10 cellular contexts compared by ENCODE assay signal in genomic region chr1:149916193-149916926, GRCh38. TPM values are rescaled to one million over a fixed set of nuclear protein-coding genes. Genes with fewer than 3 reads are reported as not detected.
A peak's percentile ranks its signal among the peaks of the same experiment; 100 is the strongest.
DNase-seq lines count a peak whose midpoint lies in the region; ATAC-seq and TF ChIP-seq lines count a peak whose summit lies in the region.
"Had no signal": no experiment of that assay in that cellular context is flagged by ENCODE, and none has a peak within 500 bp of the region (broad histone marks: within the 10 kb centered on the region; RNA-seq: fewer than 3 reads in every experiment).

No MANE protein-coding gene starts in this region.

- no peak for DNase-seq in CD4-positive, alpha-beta T cell
- DNase-seq in central memory CD8-positive, alpha-beta T cell (ENCODE audit: low spot score in 2 of 2), result no peak
- peak; percentile 26 for DNase-seq in nephron progenitor cell
- no peak for DNase-seq in OCI-M2 (lab: John Stamatoyannopoulos, UW; ENCODE audit: unreplicated experiment)
- no peak for DNase-seq in adrenal gland
- no peak for DNase-seq in SHP77 treated with DMSO at 0.1 percent for 48 hours (lab: John Stamatoyannopoulos, UW)
- DNase-seq: mammary epithelial cell; stimulated activated CD8-positive, alpha-beta memory T cell treated with anti-CD3 and anti-CD28 coated beads, Interleukin-4, amount 100 ng/mL, for 48 hours had no signal

- H3K36me3 Mint-ChIP-seq in CD4-positive, alpha-beta T cell (ENCODE audit: low read depth), result peaks cover under 1% of the 10 kb centered on the region
- peaks cover 5% of the 10 kb centered on the region for H3K36me3 Mint-ChIP-seq in central memory CD8-positive, alpha-beta T cell (ENCODE audit: insufficient read depth)
- peaks cover 27% of the 10 kb centered on the region for H3K36me3 Mint-ChIP-seq in nephron progenitor cell (ENCODE audit: low read depth)

- H3K27me3 ChIP-seq in CD4-positive, alpha-beta T cell (ENCODE audit: control insufficient read depth, insufficient read depth, low read length), result no peaks in the 10 kb centered on the region
- H3K27me3 ChIP-seq in adrenal gland, result no peaks in the 10 kb centered on the region

- intact Hi-C loops in CD4-positive, alpha-beta T cell (cut with DNase I, micrococcal nuclease), result no loop called here
- intact Hi-C loops in adrenal gland (cut with DNase I), result no loop called here

- H3K9me3 ChIP-seq in CD4-positive, alpha-beta T cell (ENCODE audit: control insufficient read depth, low read length), result no peaks in the 10 kb centered on the region
- H3K9me3 ChIP-seq in KOPT-K1 (ENCODE audit: insufficient read depth, low read length, poor library complexity, severe bottlenecking) (no peaks in the 10 kb centered on the region), adrenal gland (replicated peaks in 1 of 3) (no peaks in the 10 kb centered on the region)

- H3K4me3 ChIP-seq in adrenal gland, result peak overlapping the region in 1 of 4 donors; percentile 64

- peak; percentile 9 for ATAC-seq in CD4-positive, alpha-beta T cell (ENCODE audit: poor library complexity)
- no peak for ATAC-seq in central memory CD8-positive, alpha-beta T cell (replicated peaks; ENCODE audit: extremely low read depth, poor library complexity, severe bottlenecking)
- ATAC-seq in GM18873 (IDR thresholded peaks at IDR 0.05; ENCODE audit: low FRiP score, unreplicated experiment), result no peak

- TF ChIP-seq CTCF in CD4-positive, alpha-beta T cell (IDR thresholded peaks at IDR 0.05), result no peak
- TF ChIP-seq CTCF in nephron progenitor cell (IDR thresholded peaks at IDR 0.05) (no peak), adrenal gland (IDR thresholded peaks at IDR 0.05) (no peak)

- H3K4me1 Mint-ChIP-seq in CD4-positive, alpha-beta T cell (ENCODE audit: low read depth), result peaks cover 43% of the 10 kb centered on the region
- H3K4me1 Mint-ChIP-seq in central memory CD8-positive, alpha-beta T cell, result peaks cover 23% of the 10 kb centered on the region
- H3K4me1 Mint-ChIP-seq in nephron progenitor cell, result peaks cover 64% of the 10 kb centered on the region

- no peak for TF ChIP-seq POLR2A in adrenal gland (IDR thresholded peaks at IDR 0.05)

- peak overlapping the region; percentile 88 for H3K4me3 Mint-ChIP-seq in CD4-positive, alpha-beta T cell
- peak overlapping the region; percentile 80 for H3K4me3 Mint-ChIP-seq in central memory CD8-positive, alpha-beta T cell
- H3K4me3 Mint-ChIP-seq in nephron progenitor cell, result peak overlapping the region; percentile 81

- POLR2A ChIA-PET in CD4-positive, alpha-beta T cell (lab: Charles Lee), result interaction anchor here (0.7 to 4.2 kb wide), 6 partner anchors 8 to 73 kb away, joined by 3 to 47 read pairs (median 5); partner anchors contain the start of genes BOLA1 and SF3B4

- H3K27ac Mint-ChIP-seq in CD4-positive, alpha-beta T cell, result no peak overlapping the region
- H3K27ac Mint-ChIP-seq in central memory CD8-positive, alpha-beta T cell (ENCODE audit: low read depth), result peak overlapping the region; percentile 63
- peak overlapping the region; percentile 96 for H3K27ac Mint-ChIP-seq in nephron progenitor cell

- H3K27ac ChIP-seq in CD4-positive, alpha-beta T cell (ENCODE audit: low read depth, low read length), result no peak overlapping the region
- H3K27ac ChIP-seq in KOPT-K1 (ENCODE audit: low read depth, low read length, poor library complexity, severe bottlenecking), result peak overlapping the region; percentile 73
- H3K27ac ChIP-seq in adrenal gland, result peak overlapping the region in 1 of 5 donors; percentile 22

- H3K4me1 ChIP-seq in adrenal gland (replicated peaks in 1 of 2), result peaks cover 0 to 9% of the 10 kb centered on the region in 2 donors

- H3K27me3 Mint-ChIP-seq in CD4-positive, alpha-beta T cell, result no peaks in the 10 kb centered on the region
- no peaks in the 10 kb centered on the region for H3K27me3 Mint-ChIP-seq in central memory CD8-positive, alpha-beta T cell
- H3K27me3 Mint-ChIP-seq in nephron progenitor cell (ENCODE audit: low read depth, poor library complexity), result peaks cover 10% of the 10 kb centered on the region

- no peaks in the 10 kb centered on the region for H3K9me3 Mint-ChIP-seq in CD4-positive, alpha-beta T cell
- no peaks in the 10 kb centered on the region for H3K9me3 Mint-ChIP-seq in central memory CD8-positive, alpha-beta T cell
- H3K9me3 Mint-ChIP-seq in nephron progenitor cell, result no peaks in the 10 kb centered on the region

- H3K36me3 ChIP-seq in KOPT-K1 (ENCODE audit: insufficient read depth, low read length) (peaks cover 32% of the 10 kb centered on the region), adrenal gland (replicated peaks in 1 of 2) (no peaks in the 10 kb centered on the region)

- 19 to 28% (median 24%) methylated on average over 9 of the region's 9 CpGs for WGBS in adrenal gland, 4 donors

- CTCF ChIA-PET in CD4-positive, alpha-beta T cell (lab: Charles Lee), result no interaction called here

RNA-seq across cellular contexts. Expression of gene SV2A, which starts 1.3 kb away (rescaled TPM):
- 1 to 10 TPM; 2.5 to 2.9 TPM for total RNA-seq in CD4-positive, alpha-beta T cell
- 10 to 100 TPM in 4 of 8 donors, 1 to 10 TPM in 4; 2.8 to 31.8 (median 9.1) TPM for total RNA-seq in adrenal gland
- 10 to 100 TPM; 11.1 to 24.1 (median 12.8) TPM for polyA plus RNA-seq in adrenal gland

RNA-seq across cellular contexts. Expression of gene SF3B4, which starts 11.2 kb away (rescaled TPM):
- total RNA-seq in CD4-positive, alpha-beta T cell, result 10 to 100 TPM; 38.0 to 38.6 TPM
- total RNA-seq in adrenal gland, result 10 to 100 TPM; 10.2 to 59.3 (median 35.5) TPM
- polyA plus RNA-seq in adrenal gland, result 10 to 100 TPM; 41.0 to 83.6 (median 57.5) TPM

RNA-seq across cellular contexts. Expression of gene BOLA1, which starts 17.0 kb away (rescaled TPM):
- 1 to 10 TPM; 4.6 to 6.4 TPM for total RNA-seq in CD4-positive, alpha-beta T cell
- 10 to 100 TPM; 12.3 to 63.8 (median 31.9) TPM for total RNA-seq in adrenal gland
- 10 to 100 TPM; 12.2 to 50.2 (median 41.0) TPM for polyA plus RNA-seq in adrenal gland

RNA-seq across cellular contexts. Expression of gene MTMR11, which starts 20.3 kb away (rescaled TPM):
- total RNA-seq in CD4-positive, alpha-beta T cell, result under 1 TPM; 0.49 to 0.70 TPM
- 10 to 100 TPM; 21.6 to 70.6 (median 40.2) TPM for total RNA-seq in adrenal gland
- polyA plus RNA-seq in adrenal gland, result 10 to 100 TPM; 52.6 to 70.0 (median 60.2) TPM
